ENCODE assay signal across 3 cellular contexts in genomic region chr14:34098985-34099349, GRCh38.
TF ChIP-seq lines count a peak whose summit lies in the region.

No MANE protein-coding gene starts in this region.

TF ChIP-seq in SK-N-SH treated with all-trans-retinoic acid at 6 μM for 48 hours, 23 proteins besides CTCF, POLR2A, EP300 and RAD21 (continued from another document):
- TF ChIP-seq CREB5 (CRISPR knock-in tag; IDR thresholded peaks at IDR 0.05; ENCODE audit: low read depth) = no peak
- no peak for TF ChIP-seq ZC3H10 (CRISPR knock-in tag; IDR thresholded peaks at IDR 0.05)
- no peak for TF ChIP-seq ZNF8 (CRISPR knock-in tag; IDR thresholded peaks at IDR 0.05)
- no peak for TF ChIP-seq POU6F1 (CRISPR knock-in tag; IDR thresholded peaks at IDR 0.05; ENCODE audit: borderline replicate concordance, low read depth)

TF ChIP-seq in SK-N-SH, 30 proteins besides CTCF, POLR2A, EP300 and RAD21 (continued from another document):
- TF ChIP-seq IRF3 (IDR thresholded peaks at IDR 0.05; ENCODE audit: low read depth, low read length) (no peak), CHD2 (IDR thresholded peaks at IDR 0.05; ENCODE audit: low read length, partially characterized antibody) (no peak), FOSL2 (IDR thresholded peaks at IDR 0.05; ENCODE audit: borderline replicate concordance, low read depth) (no peak), REST (IDR thresholded peaks at IDR 0.05; ENCODE audit: low read depth, low read length) (no peak), RCOR1 (IDR thresholded peaks at IDR 0.05; ENCODE audit: low read length) (no peak)

TF ChIP-seq in HCT116, 20 proteins besides CTCF, POLR2A, EP300 and RAD21 (continued from another document):
- TF ChIP-seq ZBTB33 (IDR thresholded peaks at IDR 0.05; ENCODE audit: extremely low read depth, insufficient replicate concordance, low read length) (no peak), ATF3 (IDR thresholded peaks at IDR 0.05) (no peak), YY1 (IDR thresholded peaks at IDR 0.05; ENCODE audit: extremely low read depth, insufficient replicate concordance, low read depth, low read length) (no peak), EGR1 (IDR thresholded peaks at IDR 0.05; ENCODE audit: low read depth) (no peak), JUND (IDR thresholded peaks at IDR 0.05) (no peak), CEBPB (IDR thresholded peaks at IDR 0.05; ENCODE audit: low read depth) (no peak), SRF (IDR thresholded peaks at IDR 0.05; ENCODE audit: low read depth) (no peak), ZFX (IDR thresholded peaks at IDR 0.05) (no peak), TCF7L2 (IDR thresholded peaks at IDR 0.05; ENCODE audit: borderline replicate concordance, extremely low read depth, insufficient read depth, insufficient read length) (no peak), SP1 (IDR thresholded peaks at IDR 0.05; ENCODE audit: low read depth) (no peak), CBX3 (IDR thresholded peaks at IDR 0.05; ENCODE audit: low read depth) (no peak), POLR2AphosphoS5 (IDR thresholded peaks at IDR 0.05; ENCODE audit: low read depth, low read length) (no peak), MAX (IDR thresholded peaks at IDR 0.05) (no peak), REST (IDR thresholded peaks at IDR 0.05; ENCODE audit: low read depth) (no peak), EZH2phosphoT487 (IDR thresholded peaks at IDR 0.05; ENCODE audit: borderline replicate concordance) (no peak)
